Comparison of ENCODE assay signal across 9 cellular contexts in the genomic region with DNA sequence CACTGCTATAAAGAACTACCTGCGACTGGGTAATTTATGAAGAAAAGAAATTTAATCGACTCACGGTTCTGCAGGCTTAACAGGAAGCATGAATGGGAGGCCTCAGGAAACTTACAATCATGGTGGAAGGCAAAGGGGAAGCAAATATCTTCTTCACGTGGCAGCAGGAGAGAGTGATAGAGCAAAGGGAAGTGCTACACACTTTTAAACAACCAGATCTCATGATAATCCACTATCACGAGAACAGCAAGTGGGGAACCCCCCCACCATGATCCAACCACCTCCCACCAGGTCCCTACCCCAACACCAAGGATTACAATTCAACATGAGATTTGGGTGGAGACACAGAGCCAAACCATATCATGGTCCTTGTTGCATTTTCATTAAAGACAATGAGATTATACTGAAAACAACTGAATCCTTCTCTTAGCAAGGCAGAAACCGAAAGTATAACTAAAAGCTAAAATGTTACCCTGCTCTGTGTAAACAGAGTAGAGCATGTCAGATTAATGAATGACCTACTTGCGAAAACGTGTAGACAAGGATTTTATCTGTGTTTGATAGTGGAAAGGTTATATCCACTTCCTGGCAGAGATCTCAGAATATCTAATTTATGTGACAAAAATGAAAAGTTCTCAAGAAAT.
DNase-seq lines count a peak whose midpoint lies in the region; ATAC-seq and TF ChIP-seq lines count a peak whose summit lies in the region.
"Had no signal": no experiment of that assay in that cellular context is flagged by ENCODE, and none has a peak within 500 bp of the region (broad histone marks: within the 10 kb centered on the region; RNA-seq: fewer than 3 reads in every experiment).

No MANE protein-coding gene starts in this region.

- CTCF ChIA-PET in GM10248 (lab: Yijun Ruan, JAX) = interaction anchor here (1.3 to 1.5 kb wide), 3 partner anchors 9 to 72 kb away, joined by 3 to 4 read pairs (median 3); no protein-coding TSS in a partner anchor

- no peaks in the 10 kb centered on the region for H3K36me3 ChIP-seq in left lung

- peak; percentile 87 for ATAC-seq in GM21390 (IDR thresholded peaks at IDR 0.05; ENCODE audit: unreplicated experiment)
- peak; percentile 91 for ATAC-seq in left lung
- no peak for ATAC-seq in GM21717 (IDR thresholded peaks at IDR 0.05; ENCODE audit: unreplicated experiment)
- ATAC-seq in stimulated activated naive CD8-positive, alpha-beta T cell treated with anti-CD3 and anti-CD28 coated beads, Interleukin-15, Interleukin-2, amounts not matched to agents 100 U/mL and 50 U/mL, for 24 hours = no peak

- peaks cover 0 to 3% of the 10 kb centered on the region in 2 donors for H3K4me1 ChIP-seq in left lung

- intact Hi-C loops in left lung (cut with DNase I) = no loop called here

- POLR2A ChIA-PET in GM10248 (lab: Yijun Ruan, JAX) = no interaction called here

- TF ChIP-seq CTCF in GM10248 (IDR thresholded peaks at IDR 0.05; ENCODE audit: control extremely low read depth, extremely low read depth, low read depth, missing control alignments) (no peak), left lung (IDR thresholded peaks at IDR 0.05) (no peak)

- H3K27ac ChIP-seq in left lung = no peak overlapping the region

- no peaks in the 10 kb centered on the region for H3K9me3 ChIP-seq in left lung

- no peaks in the 10 kb centered on the region for H3K27me3 ChIP-seq in left lung

- DNase-seq in GM10248 (ENCODE audit: extremely low spot score) (peak; percentile 38), RPMI7951 (ENCODE audit: low read depth) (peak; percentile 2), left lung (no peak), HuH-7.5 (ENCODE audit: low spot score) (no peak)
- no peak for DNase-seq in stimulated activated CD4-positive, alpha-beta T cell treated with anti-CD3 and anti-CD28 coated beads, Interleukin-12 subunit alpha, Interleukin-12 subunit beta, amount 100 ng/mL, for 4 hours
- no peak for DNase-seq in stimulated activated naive CD8-positive, alpha-beta T cell treated with anti-CD3 and anti-CD28 coated beads, Interleukin-15, Interleukin-2, amounts not matched to agents 100 U/mL and 50 U/mL, for 24 hours
- DNase-seq: NCI-H2081 had no signal

- H3K4me3 ChIP-seq in left lung = no peak overlapping the region

Comparison
In these comparisons a context has a peak if more than half of its experiments do, and no peak if none do; other contexts are left out.
1. DNase-seq: peak in GM10248 (single experiment) and RPMI7951 (single experiment); none in left lung (0 of 2), stimulated activated CD4-positive, alpha-beta T cell treated with anti-CD3 and anti-CD28 coated beads, Interleukin-12 subunit alpha, Interleukin-12 subunit beta, amount 100 ng/mL, for 4 hours (single experiment), stimulated activated naive CD8-positive, alpha-beta T cell treated with anti-CD3 and anti-CD28 coated beads, Interleukin-15, Interleukin-2, amounts not matched to agents 100 U/mL and 50 U/mL, for 24 hours (single experiment) and HuH-7.5 (single experiment).
2. ATAC-seq: peak in GM21390 (single experiment) and left lung (single experiment); none in GM21717 (single experiment) and stimulated activated naive CD8-positive, alpha-beta T cell treated with anti-CD3 and anti-CD28 coated beads, Interleukin-15, Interleukin-2, amounts not matched to agents 100 U/mL and 50 U/mL, for 24 hours (single experiment).